In the genomic region with DNA sequence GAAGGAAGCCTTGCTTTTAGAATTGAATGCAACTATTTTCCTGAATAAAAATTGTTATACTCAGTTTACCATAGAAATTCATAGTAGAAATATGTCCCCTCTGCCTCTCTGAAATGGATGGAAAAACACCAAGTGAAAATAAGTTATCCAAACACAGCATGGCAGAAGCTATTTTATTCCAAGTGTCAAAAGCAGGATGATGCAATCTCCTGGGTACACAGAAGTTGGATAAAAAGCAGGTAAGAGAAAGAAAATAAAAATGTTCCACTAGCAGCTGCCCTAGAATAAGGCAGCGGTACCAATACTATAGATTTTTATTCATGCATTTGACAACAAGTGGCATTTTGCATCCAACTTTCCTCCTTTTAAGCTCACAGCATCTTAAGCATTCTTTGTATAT, we compare ENCODE assay signal across 24 cellular contexts.
"Had no signal": no experiment of that assay in that cellular context is flagged by ENCODE, and none has a peak within 500 bp of the region (broad histone marks: within the 10 kb centered on the region; RNA-seq: fewer than 3 reads in every experiment).

No MANE protein-coding gene starts in this region.

- DNase-seq: KBM-7, MV-4-11, NCI-H1048, NCI-H1105, NCI-H1417, NCI-H1436 treated with DMSO at 0.1 percent for 48 hours, NCI-H1694, NCI-H187 treated with DMSO at 0.1 percent for 48 hours, NCI-H2029 treated with DMSO at 0.1 percent for 48 hours, NCI-H2171, NCI-H226, NCI-H446, NCI-H510A, NCI-H524 treated with DMSO at 0.1 percent for 48 hours, NCI-H69, NCI-H774, Right ventricle myocardium superior, RPMI8226, SIG-M5, SW 1271, T-cell had no signal

- H3K36me3 ChIP-seq: SJSA1 had no signal

- H3K4me3 ChIP-seq: SJSA1, SK-N-MC had no signal

- H3K9me3 ChIP-seq: SJSA1 had no signal

- ATAC-seq: T-cell had no signal

- FAIRE-seq: RCC 7860 had no signal

- H3K27me3 ChIP-seq: SJSA1 had no signal

- H3K4me1 ChIP-seq: SJSA1 had no signal

- H3K27ac ChIP-seq: SJSA1, SK-N-MC had no signal
